2 cellular contexts compared by ENCODE assay signal in genomic region chr3:129557737-129558037, GRCh38.
TF ChIP-seq lines count a peak whose summit lies in the region.

No MANE protein-coding gene starts in this region.

TF ChIP-seq in SK-N-SH, 30 proteins besides CTCF, POLR2A, EP300 and RAD21 (continued from another document):
- TF ChIP-seq USF1 (IDR thresholded peaks at IDR 0.05; ENCODE audit: borderline replicate concordance, low read depth) = no peak
- TF ChIP-seq GATA2 (CRISPR knock-in tag; IDR thresholded peaks at IDR 0.05) = no peak; the same call in 1 of the 2 replicates
- TF ChIP-seq TEAD4 (IDR thresholded peaks at IDR 0.05; ENCODE audit: borderline replicate concordance, insufficient read depth) = no peak
- no peak for TF ChIP-seq MXI1 (IDR thresholded peaks at IDR 0.05; ENCODE audit: low read depth, low read length)
- TF ChIP-seq SMC3 (IDR thresholded peaks at IDR 0.05; ENCODE audit: low read depth, low read length) = no peak
- no peak for TF ChIP-seq MAX (IDR thresholded peaks at IDR 0.05; ENCODE audit: low read depth)
- TF ChIP-seq GABPA (IDR thresholded peaks at IDR 0.05; ENCODE audit: low read depth) = no peak
- no peak for TF ChIP-seq POLR2AphosphoS5 (IDR thresholded peaks at IDR 0.05; ENCODE audit: low read depth, low read length)

TF ChIP-seq in SK-N-SH treated with all-trans-retinoic acid at 6 μM for 48 hours, 23 proteins besides CTCF, POLR2A, EP300 and RAD21:
- no peak for TF ChIP-seq TSHZ2 (CRISPR knock-in tag; IDR thresholded peaks at IDR 0.05)
- no peak for TF ChIP-seq ZFP30 (CRISPR knock-in tag; IDR thresholded peaks at IDR 0.05)
- no peak for TF ChIP-seq BACH2 (CRISPR knock-in tag; IDR thresholded peaks at IDR 0.05; ENCODE audit: borderline replicate concordance)
- TF ChIP-seq ARNTL (CRISPR knock-in tag; IDR thresholded peaks at IDR 0.05; ENCODE audit: borderline replicate concordance, low read depth) = no peak
- TF ChIP-seq CSRNP3 (CRISPR knock-in tag; IDR thresholded peaks at IDR 0.05) = no peak
- no peak for TF ChIP-seq GLIS3 (CRISPR knock-in tag; IDR thresholded peaks at IDR 0.05)
- TF ChIP-seq ZNF565 (CRISPR knock-in tag; conservative IDR thresholded peaks at IDR 0.05; ENCODE audit: low read depth) = no peak
- TF ChIP-seq CSDC2 (CRISPR knock-in tag; IDR thresholded peaks at IDR 0.05) = no peak
- TF ChIP-seq ZFP3 (CRISPR knock-in tag; IDR thresholded peaks at IDR 0.05) = no peak
- TF ChIP-seq RARB (CRISPR knock-in tag; IDR thresholded peaks at IDR 0.05) = no peak
- TF ChIP-seq OSR1 (CRISPR knock-in tag; IDR thresholded peaks at IDR 0.05) = no peak
- no peak for TF ChIP-seq TCF4 (CRISPR knock-in tag; IDR thresholded peaks at IDR 0.05; ENCODE audit: borderline replicate concordance)
- no peak for TF ChIP-seq ESRRG (CRISPR knock-in tag; IDR thresholded peaks at IDR 0.05)
- no peak for TF ChIP-seq ISL1 (CRISPR knock-in tag; IDR thresholded peaks at IDR 0.05)
- TF ChIP-seq POU6F1 (CRISPR knock-in tag; IDR thresholded peaks at IDR 0.05; ENCODE audit: borderline replicate concordance, low read depth) = no peak
- TF ChIP-seq ZNF70 (CRISPR knock-in tag; IDR thresholded peaks at IDR 0.05) = no peak
